Comparison of ENCODE assay signal across 8 cellular contexts in genomic region chr5:178232124-178232919, GRCh38. TPM values are rescaled to one million over a fixed set of nuclear protein-coding genes. Genes with fewer than 3 reads are reported as not detected.
A peak's percentile ranks its signal among the peaks of the same experiment; 100 is the strongest.
DNase-seq lines count a peak whose midpoint lies in the region; ATAC-seq and TF ChIP-seq lines count a peak whose summit lies in the region.

Gene PHYKPL (minus strand): TSS chr5:178232802. CDS start chr5:178232550, 252 bp downstream.

- H3K36me3 ChIP-seq in ectodermal cell (ENCODE audit: control insufficient read depth, insufficient read depth, low read length) (peaks cover 12% of the 10 kb centered on the region), lung (ENCODE audit: control insufficient read depth in 2 of 2, insufficient read depth in 2 of 2, low read length in 2 of 2) (peaks cover 6 to 22% of the 10 kb centered on the region in 2 donors)

- no peaks in the 10 kb centered on the region for H3K27me3 ChIP-seq in ectodermal cell (ENCODE audit: control insufficient read depth, insufficient read depth, low read length, poor library complexity, severe bottlenecking)
- H3K27me3 ChIP-seq in lung (ENCODE audit: control insufficient read depth, insufficient read depth), result no peaks in the 10 kb centered on the region

- intact Hi-C loops in activated CD4-positive, alpha-beta memory T cell treated with anti-CD3 and anti-CD28 coated beads for 36 hours (cut with micrococcal nuclease), result loop anchor here (2.0 to 10.0 kb wide), 2 partner anchors 28 to 322 kb away; partner anchors contain the start of gene HNRNPAB

- H3K9me3 Mint-ChIP-seq in activated CD4-positive, alpha-beta memory T cell treated with anti-CD3 and anti-CD28 coated beads for 36 hours, result no peaks in the 10 kb centered on the region

- no peaks in the 10 kb centered on the region for H3K27me3 Mint-ChIP-seq in activated CD4-positive, alpha-beta memory T cell treated with anti-CD3 and anti-CD28 coated beads for 36 hours

- ATAC-seq in GM18508 (IDR thresholded peaks at IDR 0.05; ENCODE audit: insufficient read depth, unreplicated experiment) (peak; percentile 36), HG02943 (IDR thresholded peaks at IDR 0.05; ENCODE audit: low read depth, unreplicated experiment) (peak; percentile 59), lung (ENCODE audit: insufficient read depth, low FRiP score) (peak; percentile 76)

- CTCF ChIA-PET in activated CD4-positive, alpha-beta memory T cell treated with anti-CD3 and anti-CD28 coated beads for 36 hours (lab: Charles Lee), result interaction anchor here (0.7 kb wide), 1 partner anchor 27 kb away, joined by 3 read pairs; no protein-coding TSS in a partner anchor

- H3K4me3 ChIP-seq in ectodermal cell (ENCODE audit: insufficient read depth, low read depth, low read length) (peak within 1 kb of the TSS; percentile 83), lung (peak within 1 kb of the TSS; percentile 88)

- DNase-seq in ACHN (peak; percentile 63), NCI-H345 treated with DMSO at 0.1 percent for 48 hours (lab: John Stamatoyannopoulos, UW; ENCODE audit: unreplicated experiment) (peak; percentile 38), lung (ENCODE audit: low spot score) (peak; percentile 70)
- DNase-seq in activated CD4-positive, alpha-beta memory T cell treated with anti-CD3 and anti-CD28 coated beads for 36 hours, result peak; percentile 77
- peak in 2 of 3 donors; percentile 35 to 55 for DNase-seq in stimulated activated CD4-positive, alpha-beta T cell treated with anti-CD3 and anti-CD28 coated beads, TNF-alpha, amount 100 ng/mL, for 1 hour (ENCODE audit: low read depth in 3 of 3, low spot score in 1 of 3)

- peaks cover 41% of the 10 kb centered on the region for H3K36me3 Mint-ChIP-seq in activated CD4-positive, alpha-beta memory T cell treated with anti-CD3 and anti-CD28 coated beads for 36 hours

- in situ Hi-C loops in ACHN (cut with HindIII; ENCODE audit: low pct_ligation_motif_present, low pct_unique_long_range_greater_than_20kb, low sequenced_read_pairs), result no loop called here

- POLR2A ChIA-PET in activated CD4-positive, alpha-beta memory T cell treated with anti-CD3 and anti-CD28 coated beads for 36 hours (lab: Charles Lee), result interaction anchor here (1.5 to 5.1 kb wide), 3 partner anchors 11 to 28 kb away, joined by 4 to 20 read pairs (median 9); partner anchors contain the start of gene HNRNPAB

- peak within 1 kb of the TSS; percentile 84 for H3K4me3 Mint-ChIP-seq in activated CD4-positive, alpha-beta memory T cell treated with anti-CD3 and anti-CD28 coated beads for 36 hours

- no peak for TF ChIP-seq CTCF in lung (IDR thresholded peaks at IDR 0.05; ENCODE audit: control extremely low read depth, extremely low read depth)

- H3K4me1 Mint-ChIP-seq in activated CD4-positive, alpha-beta memory T cell treated with anti-CD3 and anti-CD28 coated beads for 36 hours (ENCODE audit: low read depth), result peaks cover 49% of the 10 kb centered on the region

- WGBS in ectodermal cell, 2 experiments, result 1% methylated on average over 102 of the region's 102 CpGs
- 0% methylated on average over 79 to 102 of the region's 102 CpGs for WGBS in lung, 2 donors

- H3K4me1 ChIP-seq in ectodermal cell (ENCODE audit: control insufficient read depth, insufficient read depth, low read length), result peaks cover 10% of the 10 kb centered on the region
- H3K4me1 ChIP-seq in lung (ENCODE audit: control insufficient read depth in 2 of 2, insufficient read depth in 2 of 2, low read length in 2 of 2), result peaks cover 0 to 14% of the 10 kb centered on the region in 2 donors

- peak within 1 kb of the TSS; percentile 74 for H3K27ac ChIP-seq in ectodermal cell (ENCODE audit: insufficient read depth, low read depth, low read length, poor library complexity, severe bottlenecking)
- H3K27ac ChIP-seq in lung (ENCODE audit: low read depth in 1 of 2, low read length in 1 of 2), result peak within 1 kb of the TSS; percentile 98

- peak within 1 kb of the TSS; percentile 83 for H3K27ac Mint-ChIP-seq in activated CD4-positive, alpha-beta memory T cell treated with anti-CD3 and anti-CD28 coated beads for 36 hours

- H3K9me3 ChIP-seq in ectodermal cell (ENCODE audit: control insufficient read depth, low read length) (no peaks in the 10 kb centered on the region), lung (ENCODE audit: control insufficient read depth in 2 of 2, insufficient read depth in 1 of 2, low read length in 1 of 2) (no peaks in the 10 kb centered on the region)

RNA-seq across cellular contexts. Expression of gene PHYKPL, which starts in this region (rescaled TPM):
- total RNA-seq in activated CD4-positive, alpha-beta memory T cell treated with anti-CD3 and anti-CD28 coated beads for 36 hours, result 10 to 100 TPM; 49.3 to 58.0 TPM
- 33.6 TPM for polyA plus RNA-seq in ectodermal cell (2013, experiment 1 of 4)
- 38.2 TPM for polyA plus RNA-seq in ectodermal cell (2013, experiment 2 of 4)
- polyA plus RNA-seq in ectodermal cell (2013, experiment 3 of 4), result 27.4 TPM
- polyA plus RNA-seq in ectodermal cell (2013, experiment 4 of 4), result 38.5 TPM
- total RNA-seq in lung, result 100 to 1,000 TPM in 1 of 2 donors, 10 to 100 TPM in 1; 99.6 to 100 TPM
- 10 to 100 TPM; 49.7 to 52.0 TPM for polyA plus RNA-seq in lung

Comparison
In these comparisons a context has a peak if more than half of its experiments do, and no peak if none do; other contexts are left out.
1. Peak in every context shown above with its lines: DNase-seq, ATAC-seq, H3K4me3 ChIP-seq and H3K27ac ChIP-seq.